Comparison of ENCODE assay signal across 8 cellular contexts in the genomic region with DNA sequence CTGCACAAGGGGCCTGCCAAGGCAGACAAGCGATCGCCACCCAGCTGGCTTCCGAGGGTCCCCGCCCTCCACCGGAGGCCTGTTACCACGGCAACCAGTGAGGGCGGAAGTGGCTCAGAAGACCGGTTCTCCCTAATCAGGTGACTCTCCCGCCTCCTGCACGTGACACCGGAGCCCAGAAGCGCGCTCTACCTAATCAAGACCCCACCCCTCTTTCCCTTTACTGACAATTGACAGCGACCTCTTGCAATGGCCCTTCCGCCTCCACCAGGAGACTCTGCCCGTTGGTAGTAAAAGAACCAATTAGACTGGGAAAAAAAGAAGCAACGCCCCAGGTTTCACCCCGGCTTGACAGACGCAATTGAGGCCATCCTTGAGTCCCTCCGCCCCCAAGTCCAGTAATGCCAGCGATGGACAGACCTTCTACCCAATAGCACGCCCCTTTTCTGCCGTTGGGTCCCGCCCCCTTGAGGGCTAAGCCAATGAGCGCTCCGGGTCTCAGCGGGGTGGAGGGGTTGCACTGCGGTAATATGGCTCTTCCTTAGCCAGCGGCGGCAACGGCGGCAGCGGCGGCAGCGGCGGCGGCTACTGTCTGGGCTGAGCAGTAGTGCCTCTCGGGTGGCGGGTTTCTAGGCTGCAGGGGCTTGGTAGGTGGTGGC. TPM values are rescaled to one million over a fixed set of nuclear protein-coding genes. Genes with fewer than 3 reads are reported as not detected.
A peak's percentile ranks its signal among the peaks of the same experiment; 100 is the strongest.
DNase-seq lines count a peak whose midpoint lies in the region; ATAC-seq, FAIRE-seq and TF ChIP-seq lines count a peak whose summit lies in the region.

A gene (plus strand): TSS at position 525 of the 659 bp plus-strand sequence. CDS start 198 bp downstream, outside the sequence.

- H3K9me3 ChIP-seq in right atrium auricular region: no peaks in the 10 kb centered on the region
- no peaks in the 10 kb centered on the region for H3K9me3 ChIP-seq in psoas muscle

- H3K27me3 ChIP-seq in right atrium auricular region (no peaks in the 10 kb centered on the region), psoas muscle (ENCODE audit: insufficient read depth in 3 of 3, low read length in 2 of 3) (no peaks in the 10 kb centered on the region)

- intact Hi-C loops in T-helper 2 cell treated with Interferon-gamma antibody and Interleukin-4, amounts not matched to agents 100 ng/mL and 5 ng/mL, for 36 hours (cut with micrococcal nuclease): loop anchor here (1.0 to 10.0 kb wide), 7 partner anchors 12 to 870 kb away; a partner anchor contains a TSS
- intact Hi-C loops in psoas muscle (cut with DNase I): no loop called here

- H3K36me3 ChIP-seq in right atrium auricular region: no peaks in the 10 kb centered on the region
- H3K36me3 ChIP-seq in psoas muscle (ENCODE audit: insufficient read depth in 1 of 2, low read depth in 1 of 2): no peaks in the 10 kb centered on the region

- WGBS in psoas muscle, 3 donors: 0 to 1% (median 1%) methylated on average over 37 to 39 of the region's 39 CpGs

- DNase-seq in NCI-H187 treated with DMSO at 0.1 percent for 48 hours (lab: John Stamatoyannopoulos, UW) (peak; percentile 96), anterior cingulate cortex (lab: John Stamatoyannopoulos, UW) (peak; percentile 98 to 100 (median 100)), right atrium auricular region (ENCODE audit: low spot score) (peak; percentile 99), psoas muscle (peak; percentile 98 to 99), urothelium cell line (ENCODE audit: low spot score) (peak; percentile 98)

- H3K4me1 ChIP-seq in right atrium auricular region: peaks cover 0 to 51% of the 10 kb centered on the region in 2 donors
- peaks cover 23% of the 10 kb centered on the region for H3K4me1 ChIP-seq in psoas muscle

- FAIRE-seq in urothelium cell line (lab: Jason Lieb, UNC): no peak

- H3K27ac ChIP-seq in right atrium auricular region: peak within 1 kb of the TSS; percentile 91 to 97
- peak within 1 kb of the TSS; percentile 92 for H3K27ac ChIP-seq in psoas muscle

- ATAC-seq in GM18499 (IDR thresholded peaks at IDR 0.05; ENCODE audit: insufficient read depth, unreplicated experiment) (peak; percentile 61), HG02943 (IDR thresholded peaks at IDR 0.05; ENCODE audit: low read depth, unreplicated experiment) (peak; percentile 75), psoas muscle (peak; percentile 96 to 98 (median 96))

- no peak for TF ChIP-seq CTCF in right atrium auricular region (IDR thresholded peaks at IDR 0.05)
- TF ChIP-seq CTCF in psoas muscle (IDR thresholded peaks at IDR 0.05): no peak

- H3K4me3 ChIP-seq in right atrium auricular region (peak within 1 kb of the TSS; percentile 89 to 99), psoas muscle (peak within 1 kb of the TSS; percentile 97)

RNA-seq across cellular contexts. Expression of the gene that starts here (rescaled TPM):
- total RNA-seq in T-helper 2 cell treated with Interferon-gamma antibody and Interleukin-4, amounts not matched to agents 100 ng/mL and 5 ng/mL, for 36 hours: 22.0 and 24.0 TPM in 2 replicates
- 10 to 100 TPM; 13.2 to 13.9 TPM for total RNA-seq in right atrium auricular region
- total RNA-seq in psoas muscle: 10 to 100 TPM; 11.6 to 16.2 (median 14.2) TPM
- 10 to 100 TPM in 1 of 3 donors, 1 to 10 TPM in 2; 6.2 to 16.8 (median 9.2) TPM for polyA plus RNA-seq in psoas muscle

Comparison
In these comparisons a context has a peak if more than half of its experiments do, and no peak if none do; other contexts are left out.
1. Peak in every context shown above with its lines: DNase-seq, ATAC-seq, H3K4me3 ChIP-seq and H3K27ac ChIP-seq.